In genomic region chr6:119974430-119975159, GRCh38 we compare ENCODE assay signal across 16 cellular contexts.
DNase-seq lines count a peak whose midpoint lies in the region; ATAC-seq and TF ChIP-seq lines count a peak whose summit lies in the region.
"Had no signal": no experiment of that assay in that cellular context is flagged by ENCODE, and none has a peak within 500 bp of the region (broad histone marks: within the 10 kb centered on the region; RNA-seq: fewer than 3 reads in every experiment).

No MANE protein-coding gene starts in this region.

- intact Hi-C loops in posterior vena cava (cut with DNase I): no loop called here

- no peak overlapping the region for H3K4me3 ChIP-seq in HEK293 (ENCODE audit: low read depth, low read length)
- H3K4me3 ChIP-seq: GM23338 had no signal

- TF ChIP-seq CTCF in HEK293 (tag by site-specific recombination; IDR thresholded peaks at IDR 0.05): no peak

- no peaks in the 10 kb centered on the region for H3K4me1 ChIP-seq in HEK293 (ENCODE audit: control insufficient read depth, insufficient read depth, low read length)
- H3K4me1 ChIP-seq: Caco-2 had no signal

- no peaks in the 10 kb centered on the region for H3K36me3 ChIP-seq in HEK293 (ENCODE audit: control insufficient read depth in 2 of 2, insufficient read depth in 1 of 2, low read length in 2 of 2)
- H3K36me3 ChIP-seq: BE2C had no signal

- no peak for ATAC-seq in GM19455 (IDR thresholded peaks at IDR 0.05; ENCODE audit: unreplicated experiment)
- ATAC-seq in HG02840 (IDR thresholded peaks at IDR 0.05; ENCODE audit: low FRiP score, unreplicated experiment): no peak
- ATAC-seq: GM23338 had no signal

- POLR2A ChIA-PET in HEK293 (lab: Yijun Ruan, JAX): no interaction called here

- peak; percentile 17 for DNase-seq in LoVo (ENCODE audit: low spot score)
- DNase-seq in islet precursor cell: peak; percentile 45
- DNase-seq in posterior vena cava (ENCODE audit: low spot score): peak; percentile 35
- no peak for DNase-seq in activated CD8-positive, alpha-beta memory T cell treated with anti-CD3 and anti-CD28 coated beads for 24 hours
- DNase-seq: ACHN; BE2C; C1 segment of cervical spinal cord; Caco-2; CD4-positive, CD25-positive, alpha-beta regulatory T cell; CD8-positive, alpha-beta memory T cell; HCEC 1CT; HFFc6 had no signal

- no peak overlapping the region for H3K27ac ChIP-seq in HEK293 (ENCODE audit: extremely low read depth, low read depth, low read length)

- H3K9me3 ChIP-seq in HEK293 (ENCODE audit: control insufficient read depth, insufficient read depth, low read depth, low read length): no peaks in the 10 kb centered on the region
- H3K9me3 ChIP-seq: BE2C, Caco-2 had no signal

- CTCF ChIA-PET in HEK293 (lab: Yijun Ruan, JAX): interaction anchor here (0.6 kb wide), 2 partner anchors 25 to 55 kb away, joined by 3 to 4 read pairs; no protein-coding TSS in a partner anchor

TF ChIP-seq in HEK293, 187 proteins besides CTCF, POLR2A, EP300 and RAD21:
- no peak for TF ChIP-seq ZNF37A (tag by site-specific recombination; IDR thresholded peaks at IDR 0.05)
- TF ChIP-seq ZNF10 (tag by site-specific recombination; IDR thresholded peaks at IDR 0.05): peak; percentile 81; the same call in 1 of the 2 replicates
TF ChIP-seq in HEK293: peak in this region for 1.
